In genomic region chr19:40411958-40412499, GRCh38 we compare ENCODE assay signal across 23 cellular contexts. TPM values are rescaled to one million over a fixed set of nuclear protein-coding genes. Genes with fewer than 3 reads are reported as not detected.
A peak's percentile ranks its signal among the peaks of the same experiment; 100 is the strongest.
DNase-seq lines count a peak whose midpoint lies in the region; ATAC-seq and TF ChIP-seq lines count a peak whose summit lies in the region.
"Had no signal": no experiment of that assay in that cellular context is flagged by ENCODE, and none has a peak within 500 bp of the region (broad histone marks: within the 10 kb centered on the region; RNA-seq: fewer than 3 reads in every experiment).

No MANE protein-coding gene starts in this region.

- no peaks in the 10 kb centered on the region for H3K36me3 Mint-ChIP-seq in MCF 10A (ENCODE audit: insufficient read depth, unreplicated experiment)
- H3K36me3 Mint-ChIP-seq in stimulated activated memory B cell treated with anti-CD40 and anti-IgM and Interleukin-4, amounts not matched to agents 10 μg/mL and 1 μg/mL and 100 μg/mL, for 72 hours: no peaks in the 10 kb centered on the region

- TF ChIP-seq CTCF in MCF 10A (IDR thresholded peaks at IDR 0.05; ENCODE audit: unreplicated experiment): no peak
- no peak for TF ChIP-seq CTCF in left lung (IDR thresholded peaks at IDR 0.05)

- no peaks in the 10 kb centered on the region for H3K27me3 ChIP-seq in left lung
- H3K27me3 ChIP-seq: foreskin keratinocyte, pancreas, Peyer's patch had no signal

- no peak for ATAC-seq in left lung
- ATAC-seq in stimulated activated memory B cell treated with anti-CD40 and anti-IgM and Interleukin-4, amounts not matched to agents 10 μg/mL and 1 μg/mL and 100 μg/mL, for 72 hours: no peak
- ATAC-seq: pancreas had no signal

- H3K9me3 ChIP-seq in left lung: no peaks in the 10 kb centered on the region
- H3K9me3 ChIP-seq: pancreas, Peyer's patch had no signal

- H3K27ac ChIP-seq in left lung: peak overlapping the region; percentile 51 to 55
- H3K27ac ChIP-seq: foreskin keratinocyte, pancreas had no signal

- H3K27me3 Mint-ChIP-seq in MCF 10A (ENCODE audit: insufficient read depth, unreplicated experiment): no peaks in the 10 kb centered on the region
- H3K27me3 Mint-ChIP-seq in stimulated activated memory B cell treated with anti-CD40 and anti-IgM and Interleukin-4, amounts not matched to agents 10 μg/mL and 1 μg/mL and 100 μg/mL, for 72 hours: no peaks in the 10 kb centered on the region

- no peaks in the 10 kb centered on the region for H3K36me3 ChIP-seq in left lung
- H3K36me3 ChIP-seq: pancreas, Peyer's patch had no signal

- intact Hi-C loops in MCF 10A (cut with micrococcal nuclease): no loop called here
- intact Hi-C loops in left lung (cut with DNase I): no loop called here

- BruUV-seq in MCF 10A (replicated peaks; lab: Mats Ljungman, UMichigan): no TSS peak

- DNase-seq in HuH-7.5 (ENCODE audit: low spot score) (peak; percentile 8), MCF 10A (ENCODE audit: unreplicated experiment) (no peak), left lung (no peak), SIG-M5 (lab: John Stamatoyannopoulos, UW) (no peak), HPDE6-E6E7 (ENCODE audit: extremely low spot score) (no peak), occipital lobe (lab: John Stamatoyannopoulos, UW) (no peak)
- DNase-seq in activated naive CD4-positive, alpha-beta T cell treated with anti-CD3 and anti-CD28 coated beads, Interleukin-2, amount 50 U/mL, for 16 hours: no peak
- DNase-seq: activated CD4-positive, alpha-beta T cell treated with anti-CD3 and anti-CD28 coated beads, Interleukin-2, amount 50 U/mL, for 48 hours; activated naive CD4-positive, alpha-beta T cell; AML-193; aorta; COR-L47; EL; foreskin keratinocyte; NCI-H1436 treated with DMSO at 0.1 percent for 48 hours; NCI-H774; Peyer's patch; small intestine; stimulated activated CD4-positive, alpha-beta T cell treated with anti-CD3 and anti-CD28 coated beads, Interleukin-4, amount 100 ng/mL, for 1 hour had no signal

- H3K4me1 Mint-ChIP-seq in MCF 10A (ENCODE audit: insufficient read depth, unreplicated experiment): peaks cover 21% of the 10 kb centered on the region
- peaks cover 42% of the 10 kb centered on the region for H3K4me1 Mint-ChIP-seq in stimulated activated memory B cell treated with anti-CD40 and anti-IgM and Interleukin-4, amounts not matched to agents 10 μg/mL and 1 μg/mL and 100 μg/mL, for 72 hours

- H3K9me3 Mint-ChIP-seq in MCF 10A (ENCODE audit: unreplicated experiment): no peaks in the 10 kb centered on the region
- H3K9me3 Mint-ChIP-seq in stimulated activated memory B cell treated with anti-CD40 and anti-IgM and Interleukin-4, amounts not matched to agents 10 μg/mL and 1 μg/mL and 100 μg/mL, for 72 hours: no peaks in the 10 kb centered on the region

- CTCF ChIA-PET in MCF 10A (lab: Yijun Ruan, JAX): interaction anchor here (1.2 to 1.4 kb wide), 3 partner anchors 8 to 223 kb away, joined by 3 to 4 read pairs (median 3); no protein-coding TSS in a partner anchor

- peak overlapping the region; percentile 71 for H3K27ac Mint-ChIP-seq in MCF 10A (ENCODE audit: low read depth, unreplicated experiment)
- peak overlapping the region; percentile 78 for H3K27ac Mint-ChIP-seq in stimulated activated memory B cell treated with anti-CD40 and anti-IgM and Interleukin-4, amounts not matched to agents 10 μg/mL and 1 μg/mL and 100 μg/mL, for 72 hours

- POLR2A ChIA-PET in MCF 10A (lab: Yijun Ruan, JAX): interaction anchor here (1.1 to 2.3 kb wide), 2 partner anchors 9 to 12 kb away, joined by 3 to 9 read pairs; no protein-coding TSS in a partner anchor

- peak overlapping the region in 1 of 2 donors; percentile 35 for H3K4me3 ChIP-seq in left lung
- H3K4me3 ChIP-seq: pancreas, Peyer's patch had no signal

- H3K4me1 ChIP-seq in left lung: peaks cover 0 to 45% of the 10 kb centered on the region in 2 donors
- H3K4me1 ChIP-seq: foreskin keratinocyte, pancreas had no signal

- no peak overlapping the region for H3K4me3 Mint-ChIP-seq in MCF 10A (ENCODE audit: unreplicated experiment)
- H3K4me3 Mint-ChIP-seq in stimulated activated memory B cell treated with anti-CD40 and anti-IgM and Interleukin-4, amounts not matched to agents 10 μg/mL and 1 μg/mL and 100 μg/mL, for 72 hours: no peak overlapping the region

RNA-seq across cellular contexts. Expression of gene PRX, which starts 1.1 kb away (rescaled TPM):
- total RNA-seq in MCF 10A (2022): 2.1 and 2.4 TPM in 2 replicates
- total RNA-seq in left lung: 10 to 100 TPM; 18.7 to 20.0 TPM
- 2.5 TPM for total RNA-seq in occipital lobe
- total RNA-seq: HT1080 had no signal

RNA-seq across cellular contexts. Expression of gene SERTAD1, which starts 13.8 kb away (rescaled TPM):
- 16.2 and 17.9 TPM in 2 replicates for total RNA-seq in MCF 10A (2022)
- 10 to 100 TPM; 14.8 to 17.5 TPM for total RNA-seq in left lung
- 2.8 TPM for total RNA-seq in occipital lobe

RNA-seq across cellular contexts. Expression of gene HIPK4, which starts 22.0 kb away (rescaled TPM):
- total RNA-seq in MCF 10A (2022) (not detected in 2 replicates), left lung (under 1 TPM; 0.09 to 0.24 TPM), occipital lobe (0.16 TPM)
- total RNA-seq: endothelial cell of umbilical vein, HT1080, Peyer's patch had no signal

RNA-seq across cellular contexts. Expression of gene SERTAD3, which starts 32.1 kb away (rescaled TPM):
- 23.3 and 29.4 TPM in 2 replicates for total RNA-seq in MCF 10A (2022)
- 10 to 100 TPM; 31.7 to 35.0 TPM for total RNA-seq in left lung
- total RNA-seq in occipital lobe: 9.8 TPM

RNA-seq across cellular contexts. Expression of gene BLVRB, which starts 53.5 kb away (rescaled TPM):
- total RNA-seq in MCF 10A (2022): 44.0 and 68.7 TPM in 2 replicates
- total RNA-seq in left lung: 100 to 1,000 TPM; 123 to 192 TPM
- 16.5 TPM for total RNA-seq in occipital lobe
